In genomic region chr17:76502326-76503211, GRCh38 we compare ENCODE assay signal across 11 cellular contexts. TPM values are rescaled to one million over a fixed set of nuclear protein-coding genes. Genes with fewer than 3 reads are reported as not detected.
DNase-seq lines count a peak whose midpoint lies in the region; ATAC-seq, FAIRE-seq and TF ChIP-seq lines count a peak whose summit lies in the region.
"Had no signal": no experiment of that assay in that cellular context is flagged by ENCODE, and none has a peak within 500 bp of the region (broad histone marks: within the 10 kb centered on the region; RNA-seq: fewer than 3 reads in every experiment).

No MANE protein-coding gene starts in this region.

- peaks cover 7% of the 10 kb centered on the region for H3K79me1 ChIP-seq in mesendoderm (ENCODE audit: low read length)

- no peak overlapping the region for H4K5ac ChIP-seq in mesendoderm (ENCODE audit: low read length)

- ATAC-seq in A549 (no peak), GM23338 (no peak), T-cell (replicated peaks in 1 of 4) (no peak), HG03342 (IDR thresholded peaks at IDR 0.05; ENCODE audit: unreplicated experiment) (no peak)

- H3K4me1 Mint-ChIP-seq in GM23338 (peaks cover 46% of the 10 kb centered on the region), T-cell (peaks cover 40 to 56% (median 51%) of the 10 kb centered on the region in 3 donors)

- H3K56ac ChIP-seq in mesendoderm (ENCODE audit: low read length), result peak overlapping the region; percentile 83

- TF ChIP-seq POLR2A in A549 (IDR thresholded peaks at IDR 0.05; ENCODE audit: low read length), result no peak

- H3F3A ChIP-seq in GM23338 (replicated peaks; ENCODE audit: low read depth), result 0 out of 2 replicates have a peak, but pooled peaks cover 3% of the 10 kb centered on the region

- CTCF ChIA-PET in A549 (lab: Yijun Ruan, JAX) (interaction anchor here (0.6 to 64.5 kb wide), 21 partner anchors 8 to 584 kb away, joined by 3 to 1994 read pairs (median 4); partner anchors contain the start of genes AANAT, ST6GALNAC2 and UBE2O), T-cell (lab: Charles Lee) (interaction anchor here (0.6 to 1.4 kb wide), 11 partner anchors 12 to 560 kb away, joined by 3 to 10 read pairs (median 4); partner anchors contain the start of gene AANAT (in 2 of the 2))

- H3K9ac ChIP-seq in mesendoderm (ENCODE audit: low read length), result no peak overlapping the region

- H2BK120ac ChIP-seq in mesendoderm (ENCODE audit: low read depth, low read length), result no peak overlapping the region

- no peak overlapping the region for H3K4ac ChIP-seq in mesendoderm (ENCODE audit: low read depth, low read length)

- TF ChIP-seq RAD21 in A549 (conservative IDR thresholded peaks at IDR 0.05 in 1 of 2, IDR thresholded peaks at IDR 0.05 in 1 of 2), result no peak

- H3K9me3 Mint-ChIP-seq in GM23338 (no peaks in the 10 kb centered on the region), T-cell (no peaks in the 10 kb centered on the region)

- H3K4me3 ChIP-seq in A549 (no peak overlapping the region), GM23338 (no peak overlapping the region), mesendoderm (ENCODE audit: low read length) (no peak overlapping the region)

- H3K4me1 ChIP-seq in A549, result peaks cover 39% of the 10 kb centered on the region
- H3K4me1 ChIP-seq in GM23338 (ENCODE audit: insufficient read depth), result peaks cover 25% of the 10 kb centered on the region; the same call in 1 of the 2 replicates
- peaks cover 19% of the 10 kb centered on the region for H3K4me1 ChIP-seq in mesendoderm (ENCODE audit: control insufficient read depth, low read depth, low read length)

- H3K27ac ChIP-seq in A549 (peak overlapping the region; percentile 83 to 96; a peak in 5 of 6 replicates), GM23338 (ENCODE audit: low read depth) (no peak overlapping the region), mesendoderm (ENCODE audit: low read depth, low read length) (no peak overlapping the region)

- H3K79me2 ChIP-seq in GM23338 (replicated peaks; ENCODE audit: insufficient read depth) (peaks cover 3% of the 10 kb centered on the region; the same call in 1 of the 2 replicates), mesendoderm (ENCODE audit: control insufficient read depth, insufficient read depth, low read length) (peaks cover 2% of the 10 kb centered on the region)

- peaks cover 23% of the 10 kb centered on the region for H3K27me3 Mint-ChIP-seq in GM23338 (ENCODE audit: insufficient read depth, low read depth, poor library complexity)
- no peaks in the 10 kb centered on the region for H3K27me3 Mint-ChIP-seq in T-cell

- H3K23ac ChIP-seq in mesendoderm (ENCODE audit: low read length), result no peak overlapping the region

- no peak for TF ChIP-seq CTCF in A549 (IDR thresholded peaks at IDR 0.05)
- TF ChIP-seq CTCF in GM23338 (conservative IDR thresholded peaks at IDR 0.05; ENCODE audit: low read depth in 2 of 2), result no peak

- H3K9me2 ChIP-seq in GM23338 (ENCODE audit: insufficient read depth), result no peaks in the 10 kb centered on the region

- no peak overlapping the region; the same call in 2 of the 3 replicates for H3K4me3 Mint-ChIP-seq in GM23338
- H3K4me3 Mint-ChIP-seq in T-cell, result peak overlapping the region in 2 of 3 donors; percentile 17 to 82

- H3K36me3 Mint-ChIP-seq in GM23338 (ENCODE audit: low read depth) (no peaks in the 10 kb centered on the region), T-cell (no peaks in the 10 kb centered on the region)

- no peak overlapping the region for H3K18ac ChIP-seq in mesendoderm (ENCODE audit: low read length)

- peak overlapping the region; percentile 90 for H2AFZ ChIP-seq in GM23338

- DNase-seq in A549 (ENCODE audit: low read depth in 1 of 2, low spot score in 1 of 2) (no peak), GM23338 (ENCODE audit: low spot score) (no peak), T-cell (no peak), mesendoderm (no peak), DMS79 (lab: John Stamatoyannopoulos, UW) (no peak)
- no peak for DNase-seq in central memory CD4-positive, alpha-beta T cell
- no peak for DNase-seq in activated CD8-positive, alpha-beta memory T cell treated with anti-CD3 and anti-CD28 coated beads, Interleukin-2, amount 50 U/mL, for 4 hours
- DNase-seq: activated CD4-positive, CD25-positive, alpha-beta regulatory T cell treated with anti-CD3 and anti-CD28 coated beads, Interleukin-2, amount 50 U/mL, for 72 hours; NCI-H1694 had no signal

- H4K8ac ChIP-seq in mesendoderm (ENCODE audit: low read depth, low read length), result no peak overlapping the region

- no peak overlapping the region for H2AK5ac ChIP-seq in mesendoderm (ENCODE audit: low read length)

- TF ChIP-seq EP300 in A549 (IDR thresholded peaks at IDR 0.05), result no peak

- H3K27me3 ChIP-seq in GM23338 (ENCODE audit: insufficient read depth) (peaks cover 4% of the 10 kb centered on the region; the same call in 1 of the 2 replicates), mesendoderm (ENCODE audit: insufficient read depth, low read length, poor library complexity) (no peaks in the 10 kb centered on the region)
- H3K27me3 ChIP-seq: adrenal gland had no signal

- H3K4me2 ChIP-seq in A549 (peak overlapping the region; percentile 91; the same call in 1 of the 3 replicates), GM23338 (0 out of 2 replicates have a peak overlapping the region, but pooled peaks have one; percentile 72), mesendoderm (ENCODE audit: low read length) (no peak overlapping the region)

- no peaks in the 10 kb centered on the region; the same call in 1 of the 2 replicates for H4K20me1 ChIP-seq in GM23338 (replicated peaks; ENCODE audit: insufficient read depth)

- no peaks in the 10 kb centered on the region for H3K9me3 ChIP-seq in A549
- H3K9me3 ChIP-seq: adrenal gland had no signal

- H2BK5ac ChIP-seq in mesendoderm (ENCODE audit: low read length), result no peak overlapping the region

- H2BK15ac ChIP-seq in mesendoderm (replicated peaks; ENCODE audit: low read depth), result no peak overlapping the region

- 0 out of 2 replicates have a peak overlapping the region, but pooled peaks have one; percentile 5 for H3K27ac Mint-ChIP-seq in GM23338
- peak overlapping the region; percentile 98 for H3K27ac Mint-ChIP-seq in T-cell

- H3K36me3 ChIP-seq in GM23338 (ENCODE audit: insufficient read depth) (no peaks in the 10 kb centered on the region), mesendoderm (ENCODE audit: control insufficient read depth, insufficient read depth, low read length) (no peaks in the 10 kb centered on the region)
- H3K36me3 ChIP-seq: adrenal gland had no signal

- WGBS in A549 (ENCODE audit: missing lambda C conversion rate), result 70% methylated on average over 8 of the region's 8 CpGs
- WGBS in mesendoderm (ENCODE audit: extremely low coverage, insufficient coverage, low lambda C conversion rate), result no CpG with 5 or more reads among the region's 8 CpGs

- FAIRE-seq in A549 (lab: Jason Lieb, UNC), result no peak

- POLR2A ChIA-PET in A549 (lab: Yijun Ruan, JAX) (no interaction called here), T-cell (lab: Charles Lee) (interaction anchor here (0.5 to 0.9 kb wide), 4 partner anchors 10 to 257 kb away, joined by 3 to 9 read pairs (median 6); no protein-coding TSS in a partner anchor)

RNA-seq across cellular contexts. Expression of gene RHBDF2, which starts 1.3 kb away (rescaled TPM):
- polyA plus RNA-seq in A549 (2011; rRNA removed) (14.0 and 19.9 TPM in 2 replicates), A549 (2017; fragmentation: RNase III; extraction: RNeasy Plus Mini Kit Qiagen cat#74134 plus additional on column Dnase treatment) (42.9 to 50.2 TPM (median 46.0 TPM) in 3 replicates), GM23338 (2016; fragmentation: Nextera tagmentation; extraction: Ambion mirVana) (9.4 and 10.5 TPM in 2 replicates)
- 37.0 and 54.6 TPM in 2 replicates for polyA plus RNA-seq in A549 (2012; cell fraction: cytosol; rRNA removed)
- polyA plus RNA-seq in A549 (2012; cell fraction: nucleus; rRNA removed), result 149 and 184 TPM in 2 replicates
- 17.4 and 22.8 TPM in 2 replicates for polyA minus RNA-seq in A549 (2011; rRNA and poly(A)+ RNA removed)
- total RNA-seq in GM23338 (2014; rRNA removed; shearing (Covaris generic)), result 19.5 and 29.5 TPM in 2 replicates
- 10 to 100 TPM; 35.2 to 99.0 (median 74.0) TPM for total RNA-seq in T-cell
- 12.3 TPM for polyA plus RNA-seq in mesendoderm (2013, experiment 1 of 2)
- 11.8 TPM for polyA plus RNA-seq in mesendoderm (2013, experiment 2 of 2)

RNA-seq across cellular contexts. Expression of gene CYGB, which starts 34.9 kb away (rescaled TPM):
- polyA plus RNA-seq in A549 (2011; rRNA removed) (1.1 and 1.2 TPM in 2 replicates), A549 (2017; fragmentation: RNase III; extraction: RNeasy Plus Mini Kit Qiagen cat#74134 plus additional on column Dnase treatment) (1.1 to 2.0 TPM (median 1.3 TPM) in 3 replicates), GM23338 (2016; fragmentation: Nextera tagmentation; extraction: Ambion mirVana) (0.85 and 1.2 TPM in 2 replicates)
- 0.56 and 1.0 TPM in 2 replicates for polyA plus RNA-seq in A549 (2012; cell fraction: cytosol; rRNA removed)
- 0.54 and 0.76 TPM in 2 replicates for polyA plus RNA-seq in A549 (2012; cell fraction: nucleus; rRNA removed)
- polyA minus RNA-seq in A549 (2011; rRNA and poly(A)+ RNA removed), result 1.4 and 2.2 TPM in 2 replicates
- total RNA-seq in GM23338 (2014; rRNA removed; shearing (Covaris generic)), result 1.7 and 2.1 TPM in 2 replicates
- under 1 TPM; 0.20 to 0.76 (median 0.65) TPM for total RNA-seq in T-cell
- polyA plus RNA-seq in mesendoderm (2013, experiment 1 of 2), result 0.88 TPM
- 0.88 TPM for polyA plus RNA-seq in mesendoderm (2013, experiment 2 of 2)

RNA-seq across cellular contexts. Expression of gene AANAT, which starts 35.2 kb away (rescaled TPM):
- polyA plus RNA-seq in A549 (2011; rRNA removed) (0.08 TPM in 1 of 2 replicates, not detected in the other), A549 (2017; fragmentation: RNase III; extraction: RNeasy Plus Mini Kit Qiagen cat#74134 plus additional on column Dnase treatment) (0.13 TPM in 1 of 3 replicates, not detected in the others), GM23338 (2016; fragmentation: Nextera tagmentation; extraction: Ambion mirVana) (0.73 and 1.0 TPM in 2 replicates)
- 0.21 and 0.26 TPM in 2 replicates for polyA plus RNA-seq in A549 (2012; cell fraction: cytosol; rRNA removed)
- polyA plus RNA-seq in A549 (2012; cell fraction: nucleus; rRNA removed), result 0.78 and 0.96 TPM in 2 replicates
- not detected in 2 replicates for polyA minus RNA-seq in A549 (2011; rRNA and poly(A)+ RNA removed)
- 0.28 and 1.3 TPM in 2 replicates for total RNA-seq in GM23338 (2014; rRNA removed; shearing (Covaris generic))
- not detected for total RNA-seq in T-cell
- 0.15 TPM for polyA plus RNA-seq in mesendoderm (2013, experiment 1 of 2)
- 0.14 TPM for polyA plus RNA-seq in mesendoderm (2013, experiment 2 of 2)
- total RNA-seq: adrenal gland had no signal

RNA-seq across cellular contexts. Expression of gene PRCD, which starts 37.3 kb away (rescaled TPM):
- 0.26 TPM in 1 of 2 replicates, not detected in the other for polyA plus RNA-seq in A549 (2011; rRNA removed)
- polyA plus RNA-seq in A549 (2012; cell fraction: cytosol; rRNA removed), result not detected in 2 replicates
- polyA plus RNA-seq in A549 (2012; cell fraction: nucleus; rRNA removed), result 0.06 and 0.07 TPM in 2 replicates
- not detected in 3 replicates for polyA plus RNA-seq in A549 (2017; fragmentation: RNase III; extraction: RNeasy Plus Mini Kit Qiagen cat#74134 plus additional on column Dnase treatment)
- not detected in 2 replicates for polyA minus RNA-seq in A549 (2011; rRNA and poly(A)+ RNA removed)
- total RNA-seq in GM23338 (2014; rRNA removed; shearing (Covaris generic)), result 0.38 and 0.50 TPM in 2 replicates
- 1.6 and 2.5 TPM in 2 replicates for polyA plus RNA-seq in GM23338 (2016; fragmentation: Nextera tagmentation; extraction: Ambion mirVana)
- 1 to 10 TPM in 2 of 5 donors, under 1 TPM in 3; 0.66 to 1.3 (median 0.92) TPM for total RNA-seq in T-cell
- 0.59 TPM for polyA plus RNA-seq in mesendoderm (2013, experiment 1 of 2)
- polyA plus RNA-seq in mesendoderm (2013, experiment 2 of 2), result 0.55 TPM

RNA-seq across cellular contexts. Expression of gene UBE2O, which starts 49.6 kb away (rescaled TPM):
- 22.0 and 28.8 TPM in 2 replicates for polyA plus RNA-seq in A549 (2011; rRNA removed)
- 21.4 and 22.1 TPM in 2 replicates for polyA plus RNA-seq in A549 (2012; cell fraction: cytosol; rRNA removed)
- polyA plus RNA-seq in A549 (2012; cell fraction: nucleus; rRNA removed), result 69.1 and 79.4 TPM in 2 replicates
- polyA plus RNA-seq in A549 (2017; fragmentation: RNase III; extraction: RNeasy Plus Mini Kit Qiagen cat#74134 plus additional on column Dnase treatment), result 24.5 to 25.9 TPM (median 25.7 TPM) in 3 replicates
- 68.8 and 81.3 TPM in 2 replicates for polyA minus RNA-seq in A549 (2011; rRNA and poly(A)+ RNA removed)
- total RNA-seq in GM23338 (2014; rRNA removed; shearing (Covaris generic)), result 73.7 and 79.4 TPM in 2 replicates
- polyA plus RNA-seq in GM23338 (2016; fragmentation: Nextera tagmentation; extraction: Ambion mirVana), result 30.4 and 30.9 TPM in 2 replicates
- total RNA-seq in T-cell, result 10 to 100 TPM; 33.9 to 57.8 (median 47.5) TPM
- 21.4 TPM for polyA plus RNA-seq in mesendoderm (2013, experiment 1 of 2)
- polyA plus RNA-seq in mesendoderm (2013, experiment 2 of 2), result 21.3 TPM

Comparison
In these comparisons a context has a peak if more than half of its experiments do, and no peak if none do; other contexts are left out.
1. H3K27ac ChIP-seq: peak in A549 (2 of 2); none in GM23338 (single experiment) and mesendoderm (single experiment).